In the genomic region with DNA sequence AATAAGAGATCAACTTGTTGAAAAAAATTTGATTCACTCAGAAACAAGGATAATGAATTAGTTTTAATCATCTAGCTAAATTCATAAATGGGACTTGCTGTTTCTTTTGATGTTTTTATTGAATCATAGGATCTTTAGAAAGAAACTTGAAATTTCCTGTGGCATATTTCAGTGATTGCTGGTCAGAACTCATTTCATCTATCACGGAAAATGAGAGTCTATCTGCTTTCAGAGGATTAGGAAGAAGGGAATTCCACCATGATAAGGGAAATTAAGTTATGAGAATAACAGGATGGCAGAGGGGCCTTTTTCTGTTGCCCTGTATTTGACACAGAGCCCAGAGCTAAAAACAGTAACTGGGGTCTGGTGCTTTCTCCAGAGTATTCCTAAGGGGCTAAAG, we compare ENCODE assay signal across 14 cellular contexts. TPM values are rescaled to one million over a fixed set of nuclear protein-coding genes. Genes with fewer than 3 reads are reported as not detected.
A peak's percentile ranks its signal among the peaks of the same experiment; 100 is the strongest.
DNase-seq lines count a peak whose midpoint lies in the region; ATAC-seq, FAIRE-seq and TF ChIP-seq lines count a peak whose summit lies in the region.
"Had no signal": no experiment of that assay in that cellular context is flagged by ENCODE, and none has a peak within 500 bp of the region (broad histone marks: within the 10 kb centered on the region; RNA-seq: fewer than 3 reads in every experiment).

No MANE protein-coding gene starts in this region.

- no peak overlapping the region for H3K4me3 Mint-ChIP-seq in natural killer cell
- H3K4me3 Mint-ChIP-seq in natural killer cell treated with Interleukin-12 subunit alpha and Interleukin-12 subunit beta and Interleukin-15 and Interleukin-18, amount 100 ng/mL, for 72 hours, result no peak overlapping the region
- H3K4me3 Mint-ChIP-seq in activated naive CD8-positive, alpha-beta T cell treated with anti-CD3 and anti-CD28 coated beads, Interleukin-2, amount 50 U/mL, for 24 hours, result no peak overlapping the region
- H3K4me3 Mint-ChIP-seq: CD4-positive, alpha-beta T cell had no signal

- H3K79me2 ChIP-seq in K562 (ENCODE audit: control insufficient read depth, insufficient read depth, low read length), result no peaks in the 10 kb centered on the region

- H4K91ac ChIP-seq in mesenchymal stem cell (ENCODE audit: low read length), result no peak overlapping the region

- H2BK120ac ChIP-seq in mesenchymal stem cell (ENCODE audit: low read depth, low read length), result no peak overlapping the region

- no peak overlapping the region for H3K27ac Mint-ChIP-seq in natural killer cell
- H3K27ac Mint-ChIP-seq in natural killer cell treated with Interleukin-12 subunit alpha and Interleukin-12 subunit beta and Interleukin-15 and Interleukin-18, amount 100 ng/mL, for 72 hours, result peak overlapping the region in 1 of 2 donors; percentile 37
- H3K27ac Mint-ChIP-seq in activated naive CD8-positive, alpha-beta T cell treated with anti-CD3 and anti-CD28 coated beads, Interleukin-2, amount 50 U/mL, for 24 hours, result no peak overlapping the region
- H3K27ac Mint-ChIP-seq: CD4-positive, alpha-beta T cell had no signal

- TF ChIP-seq RAD21 in K562 (CRISPR knock-in tag; conservative IDR thresholded peaks at IDR 0.05 in 1 of 2, IDR thresholded peaks at IDR 0.05 in 1 of 2), result no peak

- no peak overlapping the region for H2BK5ac ChIP-seq in mesenchymal stem cell (ENCODE audit: low read depth, low read length, poor library complexity, severe bottlenecking)

- H3K27me3 ChIP-seq in K562 (ENCODE audit: control insufficient read depth in 2 of 2, insufficient read depth in 2 of 2, low read length in 2 of 2), result peaks cover 0 to 12% of the 10 kb centered on the region in 2 experiments; a peak in 2 of 5 replicates
- no peaks in the 10 kb centered on the region for H3K27me3 ChIP-seq in mesenchymal stem cell (ENCODE audit: control insufficient read depth in 1 of 2, insufficient read depth in 1 of 2, low read length in 2 of 2)
- no peaks in the 10 kb centered on the region for H3K27me3 ChIP-seq in body of pancreas

- no peaks in the 10 kb centered on the region for H3K9me3 Mint-ChIP-seq in natural killer cell
- no peaks in the 10 kb centered on the region for H3K9me3 Mint-ChIP-seq in natural killer cell treated with Interleukin-12 subunit alpha and Interleukin-12 subunit beta and Interleukin-15 and Interleukin-18, amount 100 ng/mL, for 72 hours
- no peaks in the 10 kb centered on the region for H3K9me3 Mint-ChIP-seq in activated naive CD8-positive, alpha-beta T cell treated with anti-CD3 and anti-CD28 coated beads, Interleukin-2, amount 50 U/mL, for 24 hours
- H3K9me3 Mint-ChIP-seq: CD4-positive, alpha-beta T cell had no signal

- H3K4me2 ChIP-seq in K562 (ENCODE audit: insufficient read depth, low read length) (no peak overlapping the region), mesenchymal stem cell (ENCODE audit: low read length, poor library complexity, severe bottlenecking) (no peak overlapping the region)

- no peaks in the 10 kb centered on the region for H3K36me3 ChIP-seq in K562 (ENCODE audit: control insufficient read depth, insufficient read depth, low read length)
- no peaks in the 10 kb centered on the region for H3K36me3 ChIP-seq in mesenchymal stem cell (ENCODE audit: control insufficient read depth in 1 of 2, insufficient read depth in 2 of 2, low read depth in 1 of 2, low read length in 2 of 2)
- H3K36me3 ChIP-seq in body of pancreas (replicated peaks in 1 of 2; ENCODE audit: insufficient read depth in 1 of 2, low read depth in 2 of 2), result no peaks in the 10 kb centered on the region

- CTCF ChIA-PET in K562 (lab: Yijun Ruan, JAX; ENCODE audit: low intra/inter-chr PET ratio), result interaction anchor here (0.5 to 2.0 kb wide), 6 partner anchors 8 to 1446 kb away, joined by 3 to 16 read pairs (median 6); no protein-coding TSS in a partner anchor

- no peak overlapping the region for H3K4me3 ChIP-seq in K562
- H3K4me3 ChIP-seq in mesenchymal stem cell (ENCODE audit: insufficient read depth in 1 of 2, low read depth in 1 of 2, low read length in 2 of 2), result no peak overlapping the region
- no peak overlapping the region for H3K4me3 ChIP-seq in body of pancreas

- POLR2A ChIA-PET in K562 (lab: Yijun Ruan, JAX), result interaction anchor here (1.0 to 1.5 kb wide), 3 partner anchors 11 to 30 kb away, joined by 3 to 8 read pairs (median 5); no protein-coding TSS in a partner anchor

- ATAC-seq in natural killer cell (no peak), K562 (no peak), body of pancreas (no peak)
- no peak for ATAC-seq in natural killer cell treated with Interleukin-12 subunit alpha and Interleukin-12 subunit beta and Interleukin-15 and Interleukin-18, amount 100 ng/mL, for 72 hours
- ATAC-seq in activated naive CD8-positive, alpha-beta T cell treated with anti-CD3 and anti-CD28 coated beads, Interleukin-2, amount 50 U/mL, for 24 hours, result no peak
- ATAC-seq: Panc1 had no signal

- H3K79me1 ChIP-seq in mesenchymal stem cell (replicated peaks; ENCODE audit: low read length, poor library complexity, severe bottlenecking), result no peaks in the 10 kb centered on the region

- no peak overlapping the region for H2BK12ac ChIP-seq in mesenchymal stem cell (ENCODE audit: low read length in 2 of 2)

- no peak overlapping the region for H3K23ac ChIP-seq in mesenchymal stem cell (ENCODE audit: low read length in 2 of 2)

- no peak overlapping the region for H2AK5ac ChIP-seq in mesenchymal stem cell (ENCODE audit: low read length, severe bottlenecking)

- no peak overlapping the region for H3K4ac ChIP-seq in mesenchymal stem cell (ENCODE audit: low read depth in 1 of 2, low read length in 2 of 2)

- no peaks in the 10 kb centered on the region for H3K4me1 Mint-ChIP-seq in natural killer cell
- no peaks in the 10 kb centered on the region for H3K4me1 Mint-ChIP-seq in natural killer cell treated with Interleukin-12 subunit alpha and Interleukin-12 subunit beta and Interleukin-15 and Interleukin-18, amount 100 ng/mL, for 72 hours (ENCODE audit: low read depth in 2 of 2)
- H3K4me1 Mint-ChIP-seq in activated naive CD8-positive, alpha-beta T cell treated with anti-CD3 and anti-CD28 coated beads, Interleukin-2, amount 50 U/mL, for 24 hours, result no peaks in the 10 kb centered on the region

- TF ChIP-seq POLR2A in K562 (conservative IDR thresholded peaks at IDR 0.05), result no peak
- TF ChIP-seq POLR2A in body of pancreas (IDR thresholded peaks at IDR 0.05), result no peak
- TF ChIP-seq POLR2A in erythroblast (IDR thresholded peaks at IDR 0.05; ENCODE audit: low read length), result no peak

- no peak overlapping the region for H2AFZ ChIP-seq in K562 (ENCODE audit: low read depth, low read length)
- no peak overlapping the region for H2AFZ ChIP-seq in mesenchymal stem cell (ENCODE audit: low read depth, low read length)

- no peaks in the 10 kb centered on the region for H3K9me1 ChIP-seq in K562 (ENCODE audit: control insufficient read depth, insufficient read depth, low read length)

- TF ChIP-seq EP300 in K562 (IDR thresholded peaks at IDR 0.05; ENCODE audit: low read length), result no peak

- H3K27me3 Mint-ChIP-seq in natural killer cell (ENCODE audit: low read depth in 2 of 2), result no peaks in the 10 kb centered on the region
- H3K27me3 Mint-ChIP-seq in natural killer cell treated with Interleukin-12 subunit alpha and Interleukin-12 subunit beta and Interleukin-15 and Interleukin-18, amount 100 ng/mL, for 72 hours, result no peaks in the 10 kb centered on the region
- H3K27me3 Mint-ChIP-seq in activated naive CD8-positive, alpha-beta T cell treated with anti-CD3 and anti-CD28 coated beads, Interleukin-2, amount 50 U/mL, for 24 hours, result no peaks in the 10 kb centered on the region
- H3K27me3 Mint-ChIP-seq: CD4-positive, alpha-beta T cell had no signal

- intact Hi-C loops in natural killer cell (cut with micrococcal nuclease), result no loop called here
- intact Hi-C loops in K562 (cut with micrococcal nuclease), result loop anchor here (1.0 to 10.0 kb wide), 6 partner anchors 34 to 1050 kb away; no protein-coding TSS in a partner anchor
- intact Hi-C loops in body of pancreas (cut with DNase I), result loop anchor here (10.0 kb wide), 1 partner anchor 290 kb away; no protein-coding TSS in a partner anchor

- no peak overlapping the region for H4K8ac ChIP-seq in mesenchymal stem cell (ENCODE audit: low read length)

- in situ Hi-C loops in K562 (cut with MboI), result loop anchor here (5.0 kb wide), 1 partner anchor 287 kb away; no protein-coding TSS in a partner anchor

- H3K27ac ChIP-seq in K562 (ENCODE audit: extremely low read depth, low read depth, low read length), result no peak overlapping the region
- no peak overlapping the region for H3K27ac ChIP-seq in mesenchymal stem cell (ENCODE audit: low read length, poor library complexity, severe bottlenecking)
- no peak overlapping the region for H3K27ac ChIP-seq in body of pancreas

- H3K18ac ChIP-seq in mesenchymal stem cell (ENCODE audit: low read depth in 1 of 2, low read length in 2 of 2), result no peak overlapping the region

- TF ChIP-seq CTCF in natural killer cell (IDR thresholded peaks at IDR 0.05) (peak; percentile 1), K562 (IDR thresholded peaks at IDR 0.05 in 2 of 3, conservative IDR thresholded peaks at IDR 0.05 in 1 of 3; ENCODE audit: insufficient read depth in 2 of 3, low read depth in 1 of 3, low read length in 3 of 3) (no peak), body of pancreas (IDR thresholded peaks at IDR 0.05) (no peak)

- no peak for FAIRE-seq in K562 (lab: Jason Lieb, UNC)
- FAIRE-seq: GM12891, HTR-8/SVneo had no signal

- H3K9ac ChIP-seq in K562 (ENCODE audit: insufficient read depth in 1 of 2, low read depth in 2 of 2, low read length in 2 of 2) (no peak overlapping the region), mesenchymal stem cell (ENCODE audit: low read length) (peak overlapping the region; percentile 60)

- H3K14ac ChIP-seq in mesenchymal stem cell (ENCODE audit: low read length in 2 of 2), result no peak overlapping the region

- H4K20me1 ChIP-seq in K562 (replicated peaks; ENCODE audit: control insufficient read depth, insufficient read depth, low read length), result no peaks in the 10 kb centered on the region

- H2BK15ac ChIP-seq in mesenchymal stem cell (ENCODE audit: low read depth, poor library complexity, severe bottlenecking), result no peak overlapping the region

- 25% methylated on average over 1 of the region's 1 CpG for WGBS in K562 (ENCODE audit: insufficient coverage, low coverage, missing lambda C conversion rate)
- 100% methylated on average over 1 of the region's 1 CpG for WGBS in mesenchymal stem cell
- WGBS in body of pancreas, 2 donors, result 95 to 97% methylated on average over 1 of the region's 1 CpG

- DNase-seq in natural killer cell, result no peak
- DNase-seq in natural killer cell treated with Interleukin-12 subunit alpha and Interleukin-12 subunit beta and Interleukin-15 and Interleukin-18, amount 100 ng/mL, for 72 hours (ENCODE audit: low spot score), result no peak
- DNase-seq in K562 (ENCODE audit: extremely low read depth in 1 of 4, low spot score in 3 of 4), result no peak
- DNase-seq in mesenchymal stem cell, result no peak
- no peak for DNase-seq in body of pancreas
- no peak for DNase-seq in activated naive CD8-positive, alpha-beta T cell treated with anti-CD3 and anti-CD28 coated beads, Interleukin-2, amount 50 U/mL, for 24 hours
- no peak for DNase-seq in erythroblast (lab: John Stamatoyannopoulos, UW)
- DNase-seq: 8988T; Caco-2; CD4-positive, alpha-beta T cell; NCI-H2029 treated with DMSO at 0.1 percent for 48 hours had no signal

- BruUV-seq in K562 (replicated peaks; lab: Mats Ljungman, UMichigan), result no TSS peak

- no peaks in the 10 kb centered on the region for H3K9me3 ChIP-seq in K562 (replicated peaks; ENCODE audit: control insufficient read depth, insufficient read depth, low read depth, low read length)
- no peaks in the 10 kb centered on the region for H3K9me3 ChIP-seq in mesenchymal stem cell (ENCODE audit: control insufficient read depth, low read length)
- no peaks in the 10 kb centered on the region for H3K9me3 ChIP-seq in body of pancreas
- H3K9me3 ChIP-seq: Caco-2 had no signal

- no peaks in the 10 kb centered on the region for H3K36me3 Mint-ChIP-seq in natural killer cell
- no peaks in the 10 kb centered on the region for H3K36me3 Mint-ChIP-seq in natural killer cell treated with Interleukin-12 subunit alpha and Interleukin-12 subunit beta and Interleukin-15 and Interleukin-18, amount 100 ng/mL, for 72 hours
- H3K36me3 Mint-ChIP-seq in activated naive CD8-positive, alpha-beta T cell treated with anti-CD3 and anti-CD28 coated beads, Interleukin-2, amount 50 U/mL, for 24 hours (ENCODE audit: low read depth), result no peaks in the 10 kb centered on the region

- H3K4me1 ChIP-seq in K562 (replicated peaks in 1 of 2; ENCODE audit: control insufficient read depth in 2 of 2, insufficient read depth in 2 of 2, low read length in 2 of 2) (no peaks in the 10 kb centered on the region), mesenchymal stem cell (ENCODE audit: control insufficient read depth, insufficient read depth, low read depth, low read length) (no peaks in the 10 kb centered on the region), body of pancreas (peaks cover 7% of the 10 kb centered on the region)
- H3K4me1 ChIP-seq: Caco-2 had no signal

RNA-seq across cellular contexts. Expression of a gene that starts 44.9 kb away (rescaled TPM):
- 1,000 to 10,000 TPM; 1,104 to 1,331 (median 1,220) TPM for total RNA-seq in natural killer cell
- total RNA-seq in natural killer cell treated with Interleukin-12 subunit alpha and Interleukin-12 subunit beta and Interleukin-15 and Interleukin-18, amount 100 ng/mL, for 72 hours, result 100 to 1,000 TPM; 303 to 324 TPM
- total RNA-seq in K562 (2011; cell fraction: chromatin; rRNA removed; ENCODE audit: low replicate concordance), result 412 and 933 TPM in 2 replicates
- 305 and 368 TPM in 2 replicates for total RNA-seq in K562 (2011; cell fraction: nucleolus; rRNA removed)
- total RNA-seq in K562 (2011; cell fraction: nucleoplasm; rRNA removed), result 399 and 401 TPM in 2 replicates
- total RNA-seq in K562 (2014; rRNA removed), result 132 and 172 TPM in 2 replicates
- total RNA-seq in K562 (2014; rRNA removed; fragmentation: Illumina TruSeq; extraction: Trizol), result 124 and 133 TPM in 2 replicates
- 153 and 161 TPM in 2 replicates for total RNA-seq in K562 (2015; rRNA removed; fragmentation: Illumina TruSeq; extraction: Trizol)
- 112 and 126 TPM in 2 replicates for total RNA-seq in K562 (2021)
- 186 and 201 TPM in 2 replicates for polyA plus RNA-seq in K562 (2011; rRNA removed)
- polyA plus RNA-seq in K562 (2011; cell fraction: cytosol; rRNA removed), result 57.8 and 58.8 TPM in 2 replicates
- 1,501 and 1,632 TPM in 2 replicates for polyA plus RNA-seq in K562 (2011; cell fraction: nucleus; rRNA removed)
- 70.5 and 112 TPM in 2 replicates for polyA plus RNA-seq in K562 (2012)
- 77.7 and 107 TPM in 2 replicates for polyA plus RNA-seq in K562 (2014; fragmentation: Illumina TruSeq; extraction: Trizol)
- 10 to 100 TPM; 16.1 to 32.4 TPM for polyA plus RNA-seq in K562 (2014; fragmentation: Nextera tagmentation; extraction: Ambion mirVana)
- polyA plus RNA-seq in K562 (2014; rRNA removed), result 134 and 154 TPM in 2 replicates
- polyA minus RNA-seq in K562 (2011; rRNA and poly(A)+ RNA removed), result 210 and 248 TPM in 2 replicates
- polyA minus RNA-seq in K562 (2011; cell fraction: cytosol; rRNA and poly(A)+ RNA removed), result 78.9 and 112 TPM in 2 replicates
- 962 and 1,250 TPM in 2 replicates for polyA minus RNA-seq in K562 (2011; cell fraction: nucleus; rRNA and poly(A)+ RNA removed)
- polyA plus RNA-seq in mesenchymal stem cell (2013, experiment 1 of 2), result 87.8 TPM
- 78.4 TPM for polyA plus RNA-seq in mesenchymal stem cell (2013, experiment 2 of 2)
- total RNA-seq in body of pancreas, result 100 to 1,000 TPM; 194 to 196 TPM
